ENCODE assay signal across 8 cellular contexts in the genomic region with DNA sequence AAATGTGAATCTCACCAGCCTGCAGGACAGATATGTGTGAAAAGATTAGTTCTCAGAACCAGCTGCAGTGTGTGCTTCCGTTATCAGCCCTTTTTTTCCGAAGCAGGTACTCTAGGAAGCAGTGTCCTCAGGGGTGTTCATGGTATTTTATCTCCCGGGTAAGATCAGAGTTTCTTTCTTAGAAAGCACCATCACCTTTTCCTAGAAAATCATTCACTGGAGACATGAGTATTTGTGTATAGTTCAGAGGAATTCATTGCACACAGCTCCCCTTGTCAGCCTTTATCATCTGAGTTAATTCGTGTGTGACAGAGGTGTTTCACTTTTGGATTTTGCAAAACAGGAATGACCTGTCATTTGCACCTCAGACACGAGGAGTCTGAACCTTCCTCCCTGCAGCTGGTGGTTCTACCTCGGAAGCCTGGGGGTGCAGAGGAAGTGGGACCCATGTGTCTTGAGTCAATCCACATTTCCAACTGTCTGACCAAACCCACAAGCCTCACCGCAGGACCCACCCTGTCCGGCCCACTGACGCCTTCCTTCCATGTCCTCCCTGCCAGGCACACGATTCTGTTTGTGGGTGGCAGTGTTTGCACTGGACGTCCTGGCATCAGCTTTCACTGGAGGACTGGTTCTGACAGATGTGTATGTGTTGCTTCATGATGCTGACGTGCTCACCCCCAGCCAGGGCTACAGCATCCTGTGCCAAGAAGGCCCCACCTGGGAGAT.
DNase-seq lines count a peak whose midpoint lies in the region; ATAC-seq and TF ChIP-seq lines count a peak whose summit lies in the region.

No MANE protein-coding gene starts in this region.

- peaks cover 7% of the 10 kb centered on the region for H3K4me1 ChIP-seq in foreskin keratinocyte

- no peak for TF ChIP-seq CTCF in foreskin keratinocyte (conservative IDR thresholded peaks at IDR 0.05)

- no peak overlapping the region for H3K27ac ChIP-seq in foreskin keratinocyte

- no peaks in the 10 kb centered on the region for H3K27me3 ChIP-seq in foreskin keratinocyte

- in situ Hi-C loops in KBM-7 (cut with MboI; ENCODE audit: low pct_unique_long_range_greater_than_20kb, low sequenced_read_pairs), result no loop called here

- DNase-seq in stimulated activated naive CD4-positive, alpha-beta T cell treated with Interleukin-2 at 50 U/mL for 16 hours (lab: John Stamatoyannopoulos, UW), result peak; percentile 68
- no peak for DNase-seq in stimulated activated naive CD4-positive, alpha-beta T cell (lab: John Stamatoyannopoulos, UW)
- DNase-seq in KBM-7 (peak; percentile 97), AG08395 (ENCODE audit: low spot score) (no peak), foreskin keratinocyte (no peak)
- DNase-seq in activated T-helper 9 cell treated with anti-CD3 and anti-CD28 coated beads, Interleukin-2, amount 50 U/mL, for 16 hours (ENCODE audit: low read depth), result peak; percentile 27
- DNase-seq in stimulated activated CD8-positive, alpha-beta memory T cell treated with anti-CD3 and anti-CD28 coated beads, Interleukin-15, amount 100 ng/mL, for 24 hours (ENCODE audit: low read depth), result peak; percentile 41

- no peak for ATAC-seq in foreskin keratinocyte
- no peak for ATAC-seq in HG02571 (IDR thresholded peaks at IDR 0.05; ENCODE audit: unreplicated experiment)

Comparison
In these comparisons a context has a peak if more than half of its experiments do, and no peak if none do; other contexts are left out.
1. DNase-seq: peak in stimulated activated naive CD4-positive, alpha-beta T cell treated with Interleukin-2 at 50 U/mL for 16 hours (single experiment), KBM-7 (single experiment), activated T-helper 9 cell treated with anti-CD3 and anti-CD28 coated beads, Interleukin-2, amount 50 U/mL, for 16 hours (single experiment) and stimulated activated CD8-positive, alpha-beta memory T cell treated with anti-CD3 and anti-CD28 coated beads, Interleukin-15, amount 100 ng/mL, for 24 hours (single experiment); none in stimulated activated naive CD4-positive, alpha-beta T cell (0 of 6), AG08395 (single experiment) and foreskin keratinocyte (0 of 2).